Comparison of ENCODE assay signal across 17 cellular contexts in the genomic region with DNA sequence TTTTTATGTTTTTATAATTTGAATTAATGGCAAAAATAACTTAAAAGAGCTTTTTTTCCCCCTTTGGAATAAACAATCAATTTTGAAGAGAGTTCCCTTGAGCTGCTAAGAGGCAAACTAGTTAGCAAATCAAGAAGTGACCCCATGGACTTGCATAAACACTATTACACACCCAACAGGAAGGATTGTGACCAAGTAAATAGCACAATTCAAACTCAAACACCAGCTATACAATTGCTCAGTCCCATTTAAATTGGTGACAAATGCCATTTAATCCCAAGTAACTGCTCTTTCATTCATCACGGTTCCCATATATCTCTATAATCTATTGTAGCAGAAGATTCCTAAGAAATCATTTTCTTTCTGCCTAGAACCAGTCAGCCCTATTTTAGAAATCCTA.
"Had no signal": no experiment of that assay in that cellular context is flagged by ENCODE, and none has a peak within 500 bp of the region (broad histone marks: within the 10 kb centered on the region; RNA-seq: fewer than 3 reads in every experiment).

No MANE protein-coding gene starts in this region.

- H3K36me3 ChIP-seq: esophagus muscularis mucosa, gastrocnemius medialis, heart right ventricle, lower lobe of right lung had no signal

- H3K4me3 ChIP-seq: dorsolateral prefrontal cortex, esophagus muscularis mucosa, gastrocnemius medialis, heart right ventricle, lower lobe of right lung had no signal

- ATAC-seq: gastrocnemius medialis, heart right ventricle, left cardiac atrium, left lobe of liver, left ventricle myocardium superior had no signal

- H3K9me3 ChIP-seq: esophagus muscularis mucosa, gastrocnemius medialis, heart right ventricle, lower lobe of right lung had no signal

- DNase-seq: dorsolateral prefrontal cortex; effector CD4-positive, alpha-beta T cell; effector memory CD4-positive, alpha-beta T cell; foreskin fibroblast; foreskin melanocyte; gastrocnemius medialis; glutamatergic neuron; head of caudate nucleus; heart right ventricle; hippocampal formation; left cardiac atrium; left ventricle myocardium superior; lower lobe of right lung; midbrain had no signal

- H3K27ac ChIP-seq: coronary artery, dorsolateral prefrontal cortex, esophagus muscularis mucosa, gastrocnemius medialis, heart right ventricle, lower lobe of right lung had no signal

- H3K27me3 ChIP-seq: esophagus muscularis mucosa, gastrocnemius medialis, heart right ventricle had no signal
